Comparison of ENCODE assay signal across 13 cellular contexts in genomic region chr19:42850981-42851717, GRCh38. TPM values are rescaled to one million over a fixed set of nuclear protein-coding genes. Genes with fewer than 3 reads are reported as not detected.
DNase-seq lines count a peak whose midpoint lies in the region; ATAC-seq and TF ChIP-seq lines count a peak whose summit lies in the region.
"Had no signal": no experiment of that assay in that cellular context is flagged by ENCODE, and none has a peak within 500 bp of the region (broad histone marks: within the 10 kb centered on the region; RNA-seq: fewer than 3 reads in every experiment).

No MANE protein-coding gene starts in this region.

- H3K27me3 Mint-ChIP-seq in HFFc6 (ENCODE audit: insufficient read depth): peaks cover 2% of the 10 kb centered on the region; the same call in 1 of the 2 replicates

- ATAC-seq in Right ventricle myocardium superior (ENCODE audit: poor library complexity): no peak
- no peak for ATAC-seq in thoracic aorta (ENCODE audit: insufficient number of reproducible peaks, low FRiP score, low read depth)
- no peak for ATAC-seq in GM19395 (IDR thresholded peaks at IDR 0.05; ENCODE audit: unreplicated experiment)

- intact Hi-C loops in Right ventricle myocardium superior (cut with DNase I): no loop called here

- no peaks in the 10 kb centered on the region for H3K9me3 ChIP-seq in thoracic aorta
- H3K9me3 ChIP-seq: testis had no signal

- H3K4me3 Mint-ChIP-seq in HFFc6: peak overlapping the region; percentile 68

- TF ChIP-seq CTCF in HFFc6 (IDR thresholded peaks at IDR 0.05): no peak
- no peak for TF ChIP-seq CTCF in thoracic aorta (IDR thresholded peaks at IDR 0.05)

- H3K27ac Mint-ChIP-seq in HFFc6: peak overlapping the region; percentile 98

- peaks cover 4% of the 10 kb centered on the region; the same call in 1 of the 2 replicates for H3K9me3 Mint-ChIP-seq in HFFc6

- peak overlapping the region; percentile 72 to 88 for H3K27ac ChIP-seq in thoracic aorta
- H3K27ac ChIP-seq: SK-N-MC, testis had no signal

- H3K4me3 ChIP-seq in thoracic aorta: no peak overlapping the region
- H3K4me3 ChIP-seq: SK-N-MC, testis had no signal

- H3K27me3 ChIP-seq in thoracic aorta (replicated peaks; ENCODE audit: insufficient read depth): no peaks in the 10 kb centered on the region
- H3K27me3 ChIP-seq: testis had no signal

- peaks cover 91% of the 10 kb centered on the region for H3K4me1 Mint-ChIP-seq in HFFc6 (ENCODE audit: low read depth)

- H3K4me1 ChIP-seq in thoracic aorta (ENCODE audit: control insufficient read depth in 1 of 2, low read depth in 2 of 2): peaks cover 0 to 6% of the 10 kb centered on the region in 2 donors
- H3K4me1 ChIP-seq: testis had no signal

- peak; percentile 98 for DNase-seq in HFFc6
- peak; percentile 95 for DNase-seq in astrocyte of the hippocampus (ENCODE audit: low read depth, low spot score)
- peak; percentile 61 for DNase-seq in Right ventricle myocardium superior
- DNase-seq in thoracic aorta (ENCODE audit: low spot score): peak; percentile 25
- DNase-seq in NCI-H2081 (lab: John Stamatoyannopoulos, UW): no peak
- no peak for DNase-seq in NCI-H2029 treated with DMSO at 0.1 percent for 48 hours (lab: John Stamatoyannopoulos, UW)
- DNase-seq in NCI-H69 (lab: John Stamatoyannopoulos, UW): no peak
- DNase-seq: hippocampal formation, Karpas-422, testis had no signal

- peaks cover 11% of the 10 kb centered on the region for H3K36me3 Mint-ChIP-seq in HFFc6 (ENCODE audit: low read depth)

- no peaks in the 10 kb centered on the region for H3K36me3 ChIP-seq in thoracic aorta

RNA-seq across cellular contexts. Expression of gene PSG1, which starts 28.4 kb away (rescaled TPM):
- 10 to 100 TPM in 1 of 6 experiments, 1 to 10 TPM in 5; 4.3 to 10.5 (median 8.6) TPM for total RNA-seq in HFFc6 (2021; fragmentation: NEBNext Ultra II Directional; extraction: Animal tissue kit (Norgen Biotek cat#: 25700))
- total RNA-seq in Right ventricle myocardium superior (not detected), thoracic aorta (not detected)
- total RNA-seq: skeletal muscle tissue, testis had no signal

Comparison
In these comparisons a context has a peak if more than half of its experiments do, and no peak if none do; other contexts are left out.
1. DNase-seq: peak in HFFc6 (single experiment), astrocyte of the hippocampus (single experiment), Right ventricle myocardium superior (single experiment) and thoracic aorta (single experiment); none in NCI-H2081 (0 of 2), NCI-H2029 treated with DMSO at 0.1 percent for 48 hours (single experiment) and NCI-H69 (single experiment).